8 cellular contexts compared by ENCODE assay signal in the genomic region with DNA sequence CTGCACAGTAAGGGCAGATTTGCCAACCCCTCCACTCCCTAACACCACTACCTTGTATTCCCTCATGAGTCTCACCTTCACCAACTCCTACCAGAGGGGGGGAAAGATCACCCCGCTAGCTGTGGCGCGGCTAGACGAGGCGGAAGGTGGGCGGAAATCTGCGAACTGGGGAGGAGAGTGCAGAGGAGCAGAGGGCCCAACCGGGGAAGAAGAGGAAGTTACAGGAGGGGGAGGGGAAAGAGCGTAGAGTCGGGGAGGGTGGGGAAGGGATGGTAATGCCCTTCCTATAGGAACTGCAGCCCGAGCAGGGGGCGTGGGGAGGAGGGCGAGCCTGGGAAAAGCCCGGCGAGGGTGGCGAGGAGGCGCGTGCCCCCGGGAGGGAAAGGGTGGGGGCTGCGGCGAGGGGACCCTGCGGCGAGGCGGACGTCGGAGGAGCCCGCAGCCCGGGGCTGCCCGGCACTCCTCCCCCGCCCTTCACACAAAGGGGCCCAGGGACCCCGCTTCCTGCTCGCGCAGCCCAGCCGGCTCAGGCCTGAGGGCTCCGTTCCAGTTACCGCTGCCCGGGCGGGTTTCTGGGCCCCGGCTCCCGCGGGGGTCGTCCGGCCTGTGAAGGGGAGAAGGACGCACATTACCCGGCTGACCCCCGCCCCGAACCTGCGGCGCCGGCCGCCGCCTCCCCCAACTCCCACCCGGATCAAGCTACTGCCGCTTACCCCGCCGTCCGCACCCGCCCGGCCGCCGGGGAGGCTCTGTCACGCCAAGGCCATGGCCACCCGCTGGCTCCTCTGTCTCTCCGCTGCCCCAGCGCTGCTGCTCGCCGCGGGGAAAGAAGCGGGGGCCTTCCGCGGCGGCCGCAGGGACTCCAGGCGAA. TPM values are rescaled to one million over a fixed set of nuclear protein-coding genes. Genes with fewer than 3 reads are reported as not detected.
A peak's percentile ranks its signal among the peaks of the same experiment; 100 is the strongest.
DNase-seq lines count a peak whose midpoint lies in the region; ATAC-seq and TF ChIP-seq lines count a peak whose summit lies in the region.

No MANE protein-coding gene starts in this region.

- TF ChIP-seq POLR2A in esophagus squamous epithelium (IDR thresholded peaks at IDR 0.05): peak in 1 of 4 donors; percentile 48

- POLR2A ChIA-PET in PC-3 (lab: Charles Lee; ENCODE audit: unreplicated experiment): no interaction called here

- H3K36me3 Mint-ChIP-seq in activated T-cell treated with anti-CD3 and anti-CD28 coated beads, Interleukin-2, amount 50 U/mL, for 24 hours (ENCODE audit: low read depth): peaks cover 27% of the 10 kb centered on the region
- peaks cover 0 to 8% of the 10 kb centered on the region in 2 donors for H3K36me3 Mint-ChIP-seq in naive B cell
- peaks cover 4 to 13% of the 10 kb centered on the region in 2 donors for H3K36me3 Mint-ChIP-seq in stimulated activated naive B cell treated with anti-CD40 and anti-IgM and Interleukin-4, amounts not matched to agents 10 μg/mL and 1 μg/mL and 100 μg/mL, for 72 hours

- H3K9me3 ChIP-seq in PC-3 (ENCODE audit: low read length) (no peaks in the 10 kb centered on the region), esophagus squamous epithelium (no peaks in the 10 kb centered on the region)

- H3K27me3 ChIP-seq in PC-3 (ENCODE audit: low read length) (no peaks in the 10 kb centered on the region), esophagus squamous epithelium (no peaks in the 10 kb centered on the region)

- CTCF ChIA-PET in PC-3 (lab: Charles Lee): interaction anchor here (0.6 kb wide), 1 partner anchor 363 kb away, joined by 3 read pairs; no protein-coding TSS in a partner anchor

- no peaks in the 10 kb centered on the region for H3K9me2 ChIP-seq in PC-3 (replicated peaks; ENCODE audit: low read length)

- H3K36me3 ChIP-seq in PC-3 (ENCODE audit: low read depth, low read length) (peaks cover 13% of the 10 kb centered on the region; the same call in 1 of the 2 replicates), esophagus squamous epithelium (peaks cover 0 to 15% (median 0%) of the 10 kb centered on the region in 3 donors)

- DNase-seq in DMS114 treated with DMSO at 0.1 percent for 48 hours (lab: John Stamatoyannopoulos, UW; ENCODE audit: unreplicated experiment) (peak; percentile 20), PC-3 (peak; percentile 81), esophagus squamous epithelium (lab: John Stamatoyannopoulos, UW) (peak; percentile 41), naive B cell (peak; percentile 82)
- peak; percentile 76 for DNase-seq in activated T-cell treated with anti-CD3 and anti-CD28 coated beads, Interleukin-2, amount 50 U/mL, for 24 hours
- peak; percentile 71 for DNase-seq in stimulated activated naive B cell treated with anti-CD40 and anti-IgM and Interleukin-4, amounts not matched to agents 10 μg/mL and 1 μg/mL and 100 μg/mL, for 72 hours

- H3F3A ChIP-seq in PC-3 (ENCODE audit: low read length, unreplicated experiment): no peaks in the 10 kb centered on the region

- no peak for TF ChIP-seq CTCF in PC-3 (conservative IDR thresholded peaks at IDR 0.05; ENCODE audit: low read depth, low read length)
- TF ChIP-seq CTCF in esophagus squamous epithelium (IDR thresholded peaks at IDR 0.05): no peak

- intact Hi-C loops in PC-3 (cut with micrococcal nuclease): loop anchor here (2.0 to 5.0 kb wide), 2 partner anchors 195 to 375 kb away; a partner anchor contains a TSS
- intact Hi-C loops in esophagus squamous epithelium (cut with DNase I): no loop called here

- TF ChIP-seq EP300 in Ishikawa (IDR thresholded peaks at IDR 0.05; ENCODE audit: borderline replicate concordance): no peak

- H3K4me1 ChIP-seq in PC-3 (ENCODE audit: insufficient read depth, low read length) (0 out of 2 replicates have a peak, but pooled peaks cover 19% of the 10 kb centered on the region), esophagus squamous epithelium (peaks cover 0 to 44% (median 6%) of the 10 kb centered on the region in 3 donors)

- peak overlapping the region; percentile 89 for H2AFZ ChIP-seq in PC-3 (ENCODE audit: low read length)

- peak overlapping the region; percentile 98 for H3K27ac Mint-ChIP-seq in activated T-cell treated with anti-CD3 and anti-CD28 coated beads, Interleukin-2, amount 50 U/mL, for 24 hours
- peak overlapping the region; percentile 91 to 98 (median 97) for H3K27ac Mint-ChIP-seq in naive B cell
- H3K27ac Mint-ChIP-seq in stimulated activated naive B cell treated with anti-CD40 and anti-IgM and Interleukin-4, amounts not matched to agents 10 μg/mL and 1 μg/mL and 100 μg/mL, for 72 hours: peak overlapping the region; percentile 97

- peaks cover 9% of the 10 kb centered on the region; the same call in 1 of the 2 replicates for H4K20me1 ChIP-seq in PC-3 (ENCODE audit: low read length)

- peak overlapping the region; percentile 98 for H3K4me3 ChIP-seq in PC-3 (ENCODE audit: low read length)
- peak overlapping the region; percentile 64 to 83 (median 77) for H3K4me3 ChIP-seq in esophagus squamous epithelium

- H3K27ac ChIP-seq in PC-3 (ENCODE audit: low read length) (peak overlapping the region; percentile 78), esophagus squamous epithelium (peak overlapping the region; percentile 93 to 99 (median 98))

- peak; percentile 57 for ATAC-seq in GM21717 (IDR thresholded peaks at IDR 0.05; ENCODE audit: unreplicated experiment)
- ATAC-seq in PC-3: peak; percentile 76
- peak; percentile 73 to 74 for ATAC-seq in naive B cell (ENCODE audit: low read depth in 2 of 2)
- peak; percentile 78 to 82 for ATAC-seq in stimulated activated naive B cell treated with anti-CD40 and anti-IgM and Interleukin-4, amounts not matched to agents 10 μg/mL and 1 μg/mL and 100 μg/mL, for 72 hours (replicated peaks)

- H3K4me2 ChIP-seq in PC-3 (ENCODE audit: low read length): peak overlapping the region; percentile 98

- H3K4me1 Mint-ChIP-seq in activated T-cell treated with anti-CD3 and anti-CD28 coated beads, Interleukin-2, amount 50 U/mL, for 24 hours (ENCODE audit: low read depth): peaks cover 36% of the 10 kb centered on the region
- H3K4me1 Mint-ChIP-seq in naive B cell: peaks cover 19 to 27% (median 21%) of the 10 kb centered on the region in 3 donors
- H3K4me1 Mint-ChIP-seq in stimulated activated naive B cell treated with anti-CD40 and anti-IgM and Interleukin-4, amounts not matched to agents 10 μg/mL and 1 μg/mL and 100 μg/mL, for 72 hours: peaks cover 14 to 25% of the 10 kb centered on the region in 2 donors

- H3K9ac ChIP-seq in PC-3 (ENCODE audit: low read length): peak overlapping the region; percentile 93

- H3K9me3 Mint-ChIP-seq in activated T-cell treated with anti-CD3 and anti-CD28 coated beads, Interleukin-2, amount 50 U/mL, for 24 hours: no peaks in the 10 kb centered on the region
- H3K9me3 Mint-ChIP-seq in naive B cell: peaks cover 0 to 5% (median 0%) of the 10 kb centered on the region in 7 donors
- H3K9me3 Mint-ChIP-seq in stimulated activated naive B cell treated with anti-CD40 and anti-IgM and Interleukin-4, amounts not matched to agents 10 μg/mL and 1 μg/mL and 100 μg/mL, for 72 hours: no peaks in the 10 kb centered on the region

- no peak for TF ChIP-seq RAD21 in Ishikawa (IDR thresholded peaks at IDR 0.05; ENCODE audit: low read depth)

- H3K79me2 ChIP-seq in PC-3 (ENCODE audit: low read length): peaks cover 39% of the 10 kb centered on the region

- no TSS peak for BruUV-seq in PC-3 (replicated peaks; lab: Mats Ljungman, UMichigan)

- WGBS in esophagus squamous epithelium, 2 donors: 0 to 44% methylated on average over 2 to 17 of the region's 74 CpGs

- H3K4me3 Mint-ChIP-seq in activated T-cell treated with anti-CD3 and anti-CD28 coated beads, Interleukin-2, amount 50 U/mL, for 24 hours: peak overlapping the region; percentile 88
- H3K4me3 Mint-ChIP-seq in naive B cell: peak overlapping the region; percentile 81 to 98 (median 94)
- H3K4me3 Mint-ChIP-seq in stimulated activated naive B cell treated with anti-CD40 and anti-IgM and Interleukin-4, amounts not matched to agents 10 μg/mL and 1 μg/mL and 100 μg/mL, for 72 hours: peak overlapping the region; percentile 89 to 92

- H3K27me3 Mint-ChIP-seq in activated T-cell treated with anti-CD3 and anti-CD28 coated beads, Interleukin-2, amount 50 U/mL, for 24 hours: peaks cover 33% of the 10 kb centered on the region
- H3K27me3 Mint-ChIP-seq in naive B cell: no peaks in the 10 kb centered on the region
- H3K27me3 Mint-ChIP-seq in stimulated activated naive B cell treated with anti-CD40 and anti-IgM and Interleukin-4, amounts not matched to agents 10 μg/mL and 1 μg/mL and 100 μg/mL, for 72 hours: no peaks in the 10 kb centered on the region

TF ChIP-seq in Ishikawa, 13 proteins besides CTCF, POLR2A, EP300 and RAD21:
- TF ChIP-seq EGR1 (IDR thresholded peaks at IDR 0.05): peak; percentile 69
- TF ChIP-seq TEAD4 (IDR thresholded peaks at IDR 0.05): no peak
- TF ChIP-seq, protein P1, sequence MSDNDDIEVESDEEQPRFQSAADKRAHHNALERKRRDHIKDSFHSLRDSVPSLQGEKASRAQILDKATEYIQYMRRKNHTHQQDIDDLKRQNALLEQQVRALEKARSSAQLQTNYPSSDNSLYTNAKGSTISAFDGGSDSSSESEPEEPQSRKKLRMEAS (IDR thresholded peaks at IDR 0.05): no peak
- no peak for TF ChIP-seq FOXM1 (IDR thresholded peaks at IDR 0.05; ENCODE audit: borderline replicate concordance, low read depth)
- TF ChIP-seq ZBTB7A (IDR thresholded peaks at IDR 0.05; ENCODE audit: low read depth): peak; percentile 69; the same call in 1 of the 2 replicates
- 0 out of 2 replicates have a peak, but pooled peaks have one; percentile 36 for TF ChIP-seq TAF1 (IDR thresholded peaks at IDR 0.05; ENCODE audit: low read depth)

RNA-seq across cellular contexts. Expression of a gene that starts 1.8 kb away (rescaled TPM):
- total RNA-seq in PC-3 (2014; rRNA removed) (13.0 and 13.8 TPM in 2 replicates), esophagus squamous epithelium (10 to 100 TPM; 13.8 to 25.0 (median 19.9) TPM)
- polyA plus RNA-seq in naive B cell (ENCODE audit: low read depth in 6 of 6): 10 to 100 TPM; 17.5 to 22.5 (median 20.9) TPM

Comparison
In these comparisons a context has a peak if more than half of its experiments do, and no peak if none do; other contexts are left out.
1. Peak in every context shown above with its lines: DNase-seq, ATAC-seq, H3K4me3 ChIP-seq and H3K27ac ChIP-seq.
2. DNase-seq: peak in every context shown above with its lines; median percentile 82 in naive B cell; 81 in PC-3; 76 in activated T-cell treated with anti-CD3 and anti-CD28 coated beads, Interleukin-2, amount 50 U/mL, for 24 hours; 71 in stimulated activated naive B cell treated with anti-CD40 and anti-IgM and Interleukin-4, amounts not matched to agents 10 μg/mL and 1 μg/mL and 100 μg/mL, for 72 hours; 41 in esophagus squamous epithelium; 20 in DMS114 treated with DMSO at 0.1 percent for 48 hours.